ENCODE assay signal across 1 cellular context in the genomic region with DNA sequence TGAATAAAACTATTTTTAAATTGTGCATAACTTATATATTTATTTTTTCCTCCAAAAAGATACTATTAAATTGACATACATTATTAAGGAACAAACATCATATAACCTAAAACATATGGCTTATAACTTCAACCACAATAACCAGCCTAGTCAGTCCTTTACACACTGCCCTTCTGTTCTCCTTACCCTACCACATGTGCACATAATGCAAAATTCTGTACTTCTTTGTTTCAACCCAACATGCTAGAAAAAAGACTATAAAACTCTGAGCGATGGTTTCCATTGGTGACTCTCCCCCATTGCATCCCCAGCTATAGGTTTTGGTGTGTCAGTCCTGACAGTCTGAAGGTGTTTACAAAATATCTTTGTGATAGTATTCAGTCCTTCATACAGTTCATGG.
TF ChIP-seq lines count a peak whose summit lies in the region.

No MANE protein-coding gene starts in this region.

TF ChIP-seq in H1, 55 proteins besides CTCF, POLR2A, EP300 and RAD21:
- TF ChIP-seq SP2 (IDR thresholded peaks at IDR 0.05; ENCODE audit: low read length) (no peak), BCL11A (IDR thresholded peaks at IDR 0.05; ENCODE audit: low read depth in 2 of 2, low read length in 2 of 2) (no peak), POLR2AphosphoS5 (IDR thresholded peaks at IDR 0.05; ENCODE audit: low read depth, low read length) (no peak), GABPA (IDR thresholded peaks at IDR 0.05; ENCODE audit: borderline replicate concordance, insufficient read depth, low read length) (no peak), JUND (IDR thresholded peaks at IDR 0.05; ENCODE audit: low read length) (no peak), RBBP5 (IDR thresholded peaks at IDR 0.05; ENCODE audit: borderline replicate concordance, low read depth, low read length) (no peak), JUN (IDR thresholded peaks at IDR 0.05; ENCODE audit: low read depth, low read length) (no peak), SIRT6 (IDR thresholded peaks at IDR 0.05; ENCODE audit: low read length) (no peak)
- TF ChIP-seq, protein P1, sequence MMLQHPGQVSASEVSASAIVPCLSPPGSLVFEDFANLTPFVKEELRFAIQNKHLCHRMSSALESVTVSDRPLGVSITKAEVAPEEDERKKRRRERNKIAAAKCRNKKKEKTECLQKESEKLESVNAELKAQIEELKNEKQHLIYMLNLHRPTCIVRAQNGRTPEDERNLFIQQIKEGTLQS (IDR thresholded peaks at IDR 0.05; ENCODE audit: insufficient read depth, low read depth, low read length), result no peak
- TF ChIP-seq, protein P2, sequence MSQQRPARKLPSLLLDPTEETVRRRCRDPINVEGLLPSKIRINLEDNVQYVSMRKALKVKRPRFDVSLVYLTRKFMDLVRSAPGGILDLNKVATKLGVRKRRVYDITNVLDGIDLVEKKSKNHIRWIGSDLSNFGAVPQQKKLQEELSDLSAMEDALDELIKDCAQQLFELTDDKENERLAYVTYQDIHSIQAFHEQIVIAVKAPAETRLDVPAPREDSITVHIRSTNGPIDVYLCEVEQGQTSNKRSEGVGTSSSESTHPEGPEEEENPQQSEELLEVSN (IDR thresholded peaks at IDR 0.05), result no peak
TF ChIP-seq in H1: peak in this region for 0.
